8 cellular contexts compared by ENCODE assay signal in genomic region chr2:130873700-130874346, GRCh38. TPM values are rescaled to one million over a fixed set of nuclear protein-coding genes. Genes with fewer than 3 reads are reported as not detected.
DNase-seq lines count a peak whose midpoint lies in the region; ATAC-seq and TF ChIP-seq lines count a peak whose summit lies in the region.

No MANE protein-coding gene starts in this region.

- CTCF ChIA-PET in activated CD8-positive, alpha-beta memory T cell treated with anti-CD3 and anti-CD28 coated beads, Interleukin-2, amount 10 ng/mL, durations not matched to agents 7 days and 5 days (lab: Charles Lee), result interaction anchor here (0.7 to 16.3 kb wide), 13 partner anchors 8 to 537 kb away, joined by 3 to 271 read pairs (median 4); no protein-coding TSS in a partner anchor

- H3K9me3 Mint-ChIP-seq in activated CD8-positive, alpha-beta memory T cell treated with anti-CD3 and anti-CD28 coated beads, Interleukin-2, amount 10 ng/mL, durations not matched to agents 7 days and 5 days (ENCODE audit: low read depth), result no peaks in the 10 kb centered on the region

- H3K36me3 Mint-ChIP-seq in activated CD8-positive, alpha-beta memory T cell treated with anti-CD3 and anti-CD28 coated beads, Interleukin-2, amount 10 ng/mL, durations not matched to agents 7 days and 5 days, result no peaks in the 10 kb centered on the region

- H3K4me1 Mint-ChIP-seq in activated CD8-positive, alpha-beta memory T cell treated with anti-CD3 and anti-CD28 coated beads, Interleukin-2, amount 10 ng/mL, durations not matched to agents 7 days and 5 days, result no peaks in the 10 kb centered on the region

- H3K4me3 Mint-ChIP-seq in activated CD8-positive, alpha-beta memory T cell treated with anti-CD3 and anti-CD28 coated beads, Interleukin-2, amount 10 ng/mL, durations not matched to agents 7 days and 5 days, result no peak overlapping the region

- DNase-seq in C1 segment of cervical spinal cord (lab: John Stamatoyannopoulos, UW) (peak in 12 of 14 donors; percentile 18 to 86 (median 59)), GM19238 (ENCODE audit: insufficient read length, low spot score) (peak; percentile 62), NOMO-1 (lab: John Stamatoyannopoulos, UW; ENCODE audit: unreplicated experiment in 2 of 2) (peak; percentile 3 to 45), epithelial cell of esophagus (ENCODE audit: low read depth) (peak; percentile 68), mucosa of gallbladder (ENCODE audit: low spot score) (peak; percentile 79)
- peak; percentile 82 for DNase-seq in activated CD8-positive, alpha-beta memory T cell treated with anti-CD3 and anti-CD28 coated beads, Interleukin-2, amount 10 ng/mL, durations not matched to agents 7 days and 5 days
- peak; percentile 50 for DNase-seq in stimulated activated CD8-positive, alpha-beta memory T cell treated with anti-CD3 and anti-CD28 coated beads, Interleukin-7, amount 100 ng/mL, for 24 hours (ENCODE audit: low read depth)

- H3K27me3 Mint-ChIP-seq in activated CD8-positive, alpha-beta memory T cell treated with anti-CD3 and anti-CD28 coated beads, Interleukin-2, amount 10 ng/mL, durations not matched to agents 7 days and 5 days, result peaks cover 16% of the 10 kb centered on the region

- no peak overlapping the region for H3K4me3 ChIP-seq in epithelial cell of esophagus (ENCODE audit: low read length)

- H3K27ac Mint-ChIP-seq in activated CD8-positive, alpha-beta memory T cell treated with anti-CD3 and anti-CD28 coated beads, Interleukin-2, amount 10 ng/mL, durations not matched to agents 7 days and 5 days, result no peak overlapping the region

- ATAC-seq in HG03378 (IDR thresholded peaks at IDR 0.05; ENCODE audit: unreplicated experiment), result peak; percentile 85
- peak; percentile 83 for ATAC-seq in activated CD8-positive, alpha-beta memory T cell treated with anti-CD3 and anti-CD28 coated beads, Interleukin-2, amount 10 ng/mL, durations not matched to agents 7 days and 5 days

- peak; percentile 72 for TF ChIP-seq CTCF in epithelial cell of esophagus (IDR thresholded peaks at IDR 0.05; ENCODE audit: insufficient read depth, low read depth, low read length, missing control alignments)

RNA-seq across cellular contexts. Expression of gene ARHGEF4, which starts 37.1 kb away (rescaled TPM):
- total RNA-seq in activated CD8-positive, alpha-beta memory T cell treated with anti-CD3 and anti-CD28 coated beads, Interleukin-2, amount 10 ng/mL, durations not matched to agents 7 days and 5 days, result under 1 TPM; 0.30 to 0.41 TPM
- total RNA-seq in mucosa of gallbladder, result 11.7 TPM

Comparison
In these comparisons a context has a peak if more than half of its experiments do, and no peak if none do; other contexts are left out.
1. DNase-seq: peak in every context shown above with its lines; median percentile 82 in activated CD8-positive, alpha-beta memory T cell treated with anti-CD3 and anti-CD28 coated beads, Interleukin-2, amount 10 ng/mL, durations not matched to agents 7 days and 5 days; 79 in mucosa of gallbladder; 68 in epithelial cell of esophagus; 62 in GM19238; 59 in C1 segment of cervical spinal cord; 50 in stimulated activated CD8-positive, alpha-beta memory T cell treated with anti-CD3 and anti-CD28 coated beads, Interleukin-7, amount 100 ng/mL, for 24 hours; 24 in NOMO-1.